1 cellular context compared by ENCODE assay signal in the genomic region with DNA sequence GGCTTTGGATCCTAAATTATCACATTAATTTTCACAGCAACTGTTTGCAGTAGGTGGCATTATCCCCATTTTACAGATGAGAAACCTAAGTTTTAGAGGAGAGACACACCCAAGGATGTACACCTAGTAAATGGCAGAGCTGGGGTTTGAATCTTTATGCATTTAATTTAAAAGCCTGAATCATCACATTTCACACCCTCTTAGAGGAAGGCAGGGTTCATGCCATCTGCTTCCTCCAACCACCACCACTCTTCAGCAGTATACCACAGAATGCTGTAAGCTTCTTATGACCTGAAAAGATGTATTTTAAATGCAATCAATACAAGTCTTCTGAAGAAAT.
TF ChIP-seq lines count a peak whose summit lies in the region.

No MANE protein-coding gene starts in this region.

TF ChIP-seq in WTC11, 78 proteins besides CTCF, POLR2A, EP300 and RAD21 (continued from another document):
- TF ChIP-seq, protein P1, sequence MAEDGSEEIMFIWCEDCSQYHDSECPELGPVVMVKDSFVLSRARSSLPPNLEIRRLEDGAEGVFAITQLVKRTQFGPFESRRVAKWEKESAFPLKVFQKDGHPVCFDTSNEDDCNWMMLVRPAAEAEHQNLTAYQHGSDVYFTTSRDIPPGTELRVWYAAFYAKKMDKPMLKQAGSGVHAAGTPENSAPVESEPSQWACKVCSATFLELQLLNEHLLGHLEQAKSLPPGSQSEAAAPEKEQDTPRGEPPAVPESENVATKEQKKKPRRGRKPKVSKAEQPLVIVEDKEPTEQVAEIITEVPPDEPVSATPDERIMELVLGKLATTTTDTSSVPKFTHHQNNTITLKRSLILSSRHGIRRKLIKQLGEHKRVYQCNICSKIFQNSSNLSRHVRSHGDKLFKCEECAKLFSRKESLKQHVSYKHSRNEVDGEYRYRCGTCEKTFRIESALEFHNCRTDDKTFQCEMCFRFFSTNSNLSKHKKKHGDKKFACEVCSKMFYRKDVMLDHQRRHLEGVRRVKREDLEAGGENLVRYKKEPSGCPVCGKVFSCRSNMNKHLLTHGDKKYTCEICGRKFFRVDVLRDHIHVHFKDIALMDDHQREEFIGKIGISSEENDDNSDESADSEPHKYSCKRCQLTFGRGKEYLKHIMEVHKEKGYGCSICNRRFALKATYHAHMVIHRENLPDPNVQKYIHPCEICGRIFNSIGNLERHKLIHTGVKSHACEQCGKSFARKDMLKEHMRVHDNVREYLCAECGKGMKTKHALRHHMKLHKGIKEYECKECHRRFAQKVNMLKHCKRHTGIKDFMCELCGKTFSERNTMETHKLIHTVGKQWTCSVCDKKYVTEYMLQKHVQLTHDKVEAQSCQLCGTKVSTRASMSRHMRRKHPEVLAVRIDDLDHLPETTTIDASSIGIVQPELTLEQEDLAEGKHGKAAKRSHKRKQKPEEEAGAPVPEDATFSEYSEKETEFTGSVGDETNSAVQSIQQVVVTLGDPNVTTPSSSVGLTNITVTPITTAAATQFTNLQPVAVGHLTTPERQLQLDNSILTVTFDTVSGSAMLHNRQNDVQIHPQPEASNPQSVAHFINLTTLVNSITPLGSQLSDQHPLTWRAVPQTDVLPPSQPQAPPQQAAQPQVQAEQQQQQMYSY (CRISPR knock-in tag; IDR thresholded peaks at IDR 0.05): no peak
- TF ChIP-seq ZBTB43 (CRISPR knock-in tag; IDR thresholded peaks at IDR 0.05) (no peak), USF1 (CRISPR knock-in tag; IDR thresholded peaks at IDR 0.05) (no peak), SMAD3 (CRISPR knock-in tag; IDR thresholded peaks at IDR 0.05; ENCODE audit: borderline replicate concordance) (no peak), NFATC4 (CRISPR knock-in tag; IDR thresholded peaks at IDR 0.05) (no peak), TP53 (CRISPR knock-in tag; IDR thresholded peaks at IDR 0.05) (no peak), SP1 (CRISPR knock-in tag; conservative IDR thresholded peaks at IDR 0.05) (no peak), ZNF219 (CRISPR knock-in tag; IDR thresholded peaks at IDR 0.05; ENCODE audit: borderline replicate concordance) (no peak)
